Comparison of ENCODE assay signal across 11 cellular contexts in genomic region chr11:19326499-19326898, GRCh38.
DNase-seq lines count a peak whose midpoint lies in the region; ATAC-seq and TF ChIP-seq lines count a peak whose summit lies in the region.
"Had no signal": no experiment of that assay in that cellular context is flagged by ENCODE, and none has a peak within 500 bp of the region (broad histone marks: within the 10 kb centered on the region; RNA-seq: fewer than 3 reads in every experiment).

No MANE protein-coding gene starts in this region.

- H3K9me3 ChIP-seq in cardiac muscle cell (ENCODE audit: low read depth) (no peaks in the 10 kb centered on the region), OCI-LY7 (ENCODE audit: low read length) (no peaks in the 10 kb centered on the region), fibroblast of lung (ENCODE audit: control insufficient read depth, insufficient read depth, low read depth, low read length) (no peaks in the 10 kb centered on the region), MG63 (no peaks in the 10 kb centered on the region)
- H3K9me3 ChIP-seq: body of pancreas had no signal

- H3K9me2 ChIP-seq in OCI-LY7 (ENCODE audit: insufficient read depth, low read length): no peaks in the 10 kb centered on the region

- H3K27ac ChIP-seq in cardiac muscle cell (no peak overlapping the region), OCI-LY7 (ENCODE audit: low read depth, low read length, poor library complexity, severe bottlenecking) (no peak overlapping the region), fibroblast of lung (ENCODE audit: insufficient read depth, low read length) (no peak overlapping the region)
- H3K27ac ChIP-seq: body of pancreas had no signal

- TF ChIP-seq CTCF in cardiac muscle cell (IDR thresholded peaks at IDR 0.05; ENCODE audit: low read depth, low read length) (peak; percentile 45), OCI-LY7 (conservative IDR thresholded peaks at IDR 0.05; ENCODE audit: low read length) (peak; percentile 55; the same call in 1 of the 2 replicates), fibroblast of lung (conservative IDR thresholded peaks at IDR 0.05 in 1 of 2, IDR thresholded peaks at IDR 0.05 in 1 of 2; ENCODE audit: low read depth in 1 of 2, low read length in 2 of 2) (peak; percentile 31 to 49)

- no TSS peak for BruUV-seq in OCI-LY7 (replicated peaks; lab: Mats Ljungman, UMichigan)

- H3K9ac ChIP-seq in fibroblast of lung (ENCODE audit: insufficient read depth, low read length): no peak overlapping the region

- H3K4me3 ChIP-seq in cardiac muscle cell: no peak overlapping the region
- H3K4me3 ChIP-seq in OCI-LY7 (ENCODE audit: low read depth, low read length, poor library complexity, severe bottlenecking): no peak overlapping the region
- H3K4me3 ChIP-seq in fibroblast of lung (replicated peaks in 1 of 4; ENCODE audit: control extremely low read depth in 1 of 4, insufficient read depth in 1 of 4, low read depth in 3 of 4, low read length in 4 of 4): no peak overlapping the region
- no peak overlapping the region for H3K4me3 ChIP-seq in MG63
- H3K4me3 ChIP-seq: body of pancreas had no signal

- H4K20me1 ChIP-seq in OCI-LY7 (ENCODE audit: insufficient read depth, low read length) (no peaks in the 10 kb centered on the region), fibroblast of lung (ENCODE audit: control insufficient read depth, extremely low read depth, insufficient read depth, low read length) (no peaks in the 10 kb centered on the region)

- ATAC-seq in left ventricle myocardium superior (no peak), HG02763 (IDR thresholded peaks at IDR 0.05; ENCODE audit: unreplicated experiment) (no peak)
- ATAC-seq: body of pancreas; stimulated activated naive CD8-positive, alpha-beta T cell treated with anti-CD3 and anti-CD28 coated beads, Interleukin-15, Interleukin-2, amounts not matched to agents 100 U/mL and 50 U/mL, for 24 hours had no signal

- H2AFZ ChIP-seq in OCI-LY7 (ENCODE audit: low read length): no peak overlapping the region
- no peak overlapping the region for H2AFZ ChIP-seq in fibroblast of lung (ENCODE audit: low read length)

- H3K36me3 ChIP-seq in cardiac muscle cell: no peaks in the 10 kb centered on the region
- H3K36me3 ChIP-seq in OCI-LY7 (ENCODE audit: insufficient read depth, low read length): no peaks in the 10 kb centered on the region
- H3K36me3 ChIP-seq in fibroblast of lung (ENCODE audit: control insufficient read depth, insufficient read depth, low read length): no peaks in the 10 kb centered on the region
- no peaks in the 10 kb centered on the region for H3K36me3 ChIP-seq in MG63

- intact Hi-C loops in left ventricle myocardium superior (cut with micrococcal nuclease): no loop called here
- intact Hi-C loops in OCI-LY7 (cut with micrococcal nuclease; ENCODE audit: unreplicated experiment): loop anchor here (5.0 kb wide), 1 partner anchor 226 kb away; no protein-coding TSS in a partner anchor

- POLR2A ChIA-PET in OCI-LY7 (lab: Charles Lee): interaction anchor here (1.2 to 1.6 kb wide), 2 partner anchors 65 to 224 kb away, joined by 3 read pairs; no protein-coding TSS in a partner anchor

- H3K4me2 ChIP-seq in OCI-LY7 (ENCODE audit: low read length) (no peak overlapping the region), fibroblast of lung (ENCODE audit: extremely low read depth, insufficient read depth, low read length) (no peak overlapping the region)

- H3K4me1 ChIP-seq in cardiac muscle cell (ENCODE audit: low read depth): no peaks in the 10 kb centered on the region
- peaks cover 2% of the 10 kb centered on the region for H3K4me1 ChIP-seq in OCI-LY7 (ENCODE audit: insufficient read depth, low read length, poor library complexity, severe bottlenecking)
- no peaks in the 10 kb centered on the region for H3K4me1 ChIP-seq in fibroblast of lung (ENCODE audit: control insufficient read depth, extremely low read depth, insufficient read depth, low read length)
- H3K4me1 ChIP-seq: body of pancreas had no signal

- CTCF ChIA-PET in OCI-LY7 (lab: Charles Lee; ENCODE audit: unreplicated experiment): no interaction called here

- H3K27me3 ChIP-seq in cardiac muscle cell (peaks cover 5% of the 10 kb centered on the region), fibroblast of lung (ENCODE audit: control insufficient read depth, insufficient read depth, low read length) (peaks cover 11% of the 10 kb centered on the region), MG63 (peaks cover 4% of the 10 kb centered on the region)
- H3K27me3 ChIP-seq: body of pancreas had no signal

- no peaks in the 10 kb centered on the region for H3K79me2 ChIP-seq in OCI-LY7 (ENCODE audit: insufficient read depth, low read depth, low read length)
- H3K79me2 ChIP-seq in fibroblast of lung (ENCODE audit: control insufficient read depth, insufficient read depth, low read length): no peaks in the 10 kb centered on the region

- DNase-seq in cardiac muscle cell (ENCODE audit: low read depth in 1 of 2, low spot score in 1 of 2) (peak in 1 of 2 donors; percentile 58), left ventricle myocardium superior (no peak), OCI-LY7 (ENCODE audit: low spot score) (no peak), fibroblast of lung (ENCODE audit: low read depth in 2 of 2) (peak; percentile 4 to 52), superior temporal gyrus (ENCODE audit: extremely low spot score) (peak; percentile 32), NCI-H1105 (lab: John Stamatoyannopoulos, UW) (no peak), MG63 (no peak)
- DNase-seq: AML-193; body of pancreas; stimulated activated naive CD8-positive, alpha-beta T cell treated with anti-CD3 and anti-CD28 coated beads, Interleukin-15, Interleukin-2, amounts not matched to agents 100 U/mL and 50 U/mL, for 24 hours had no signal

Comparison
In these comparisons a context has a peak if more than half of its experiments do, and no peak if none do; other contexts are left out.
1. DNase-seq: peak in fibroblast of lung (2 of 2) and superior temporal gyrus (single experiment); none in left ventricle myocardium superior (single experiment), OCI-LY7 (single experiment), NCI-H1105 (single experiment) and MG63 (single experiment).
2. Peak in every context shown above with its lines, with median percentiles within 50 percentile points of each other: CTCF ChIP-seq.